ENCODE assay signal across 21 cellular contexts in the genomic region with DNA sequence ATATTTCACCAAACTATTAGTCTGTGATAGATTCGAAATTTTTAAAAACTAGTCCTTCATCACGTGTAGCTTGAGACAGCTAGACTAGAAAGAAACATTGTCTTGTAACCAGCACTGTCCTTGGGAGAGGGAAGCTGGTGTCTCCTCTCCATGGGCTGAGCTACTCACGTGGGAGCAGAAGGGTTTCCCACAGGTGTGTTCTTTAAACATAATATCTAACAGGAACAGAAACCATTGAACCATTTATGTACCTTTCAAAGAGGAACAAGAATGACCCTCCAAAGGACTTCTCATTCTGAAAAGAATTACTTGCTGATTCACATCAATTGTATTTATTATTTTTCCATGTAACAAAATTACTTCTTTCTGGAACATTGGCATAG.
DNase-seq lines count a peak whose midpoint lies in the region; ATAC-seq and TF ChIP-seq lines count a peak whose summit lies in the region.
"Had no signal": no experiment of that assay in that cellular context is flagged by ENCODE, and none has a peak within 500 bp of the region (broad histone marks: within the 10 kb centered on the region; RNA-seq: fewer than 3 reads in every experiment).

No MANE protein-coding gene starts in this region.

- H3K4me3 ChIP-seq in CD4-positive, CD25-positive, alpha-beta regulatory T cell (ENCODE audit: low read depth, low read length), result no peak overlapping the region
- no peak overlapping the region for H3K4me3 ChIP-seq in HCT116 (replicated peaks in 1 of 2; ENCODE audit: low read depth in 1 of 2, low read length in 2 of 2)
- no peak overlapping the region for H3K4me3 ChIP-seq in effector memory CD4-positive, alpha-beta T cell (ENCODE audit: insufficient read depth, low read depth, low read length, poor library complexity, severe bottlenecking)
- H3K4me3 ChIP-seq: PC-9 had no signal

- no peak overlapping the region for H3K9ac ChIP-seq in HCT116 (ENCODE audit: low read length)

- DNase-seq in CD4-positive, CD25-positive, alpha-beta regulatory T cell, result no peak
- DNase-seq in GM19238 (ENCODE audit: insufficient read length, low spot score), result peak; percentile 5
- no peak for DNase-seq in HCT116 (ENCODE audit: low read depth, low spot score)
- no peak for DNase-seq in T-helper 17 cell
- DNase-seq in NCI-H1105 (lab: John Stamatoyannopoulos, UW), result no peak
- no peak for DNase-seq in activated CD8-positive, alpha-beta memory T cell treated with anti-CD3 and anti-CD28 coated beads, Interleukin-2, amount 50 U/mL, for 48 hours
- no peak for DNase-seq in WTC11 (ENCODE audit: low spot score)
- no peak for DNase-seq in effector memory CD4-positive, alpha-beta T cell
- DNase-seq: activated CD4-positive, alpha-beta T cell treated with anti-CD3 and anti-CD28 coated beads for 1 hour; activated gamma-delta T cell; central memory CD4-positive, alpha-beta T cell; DMS153; NCI-H1417; NCI-H748 treated with DMSO at 0.1 percent for 48 hours; occipital lobe; PC-9; stimulated activated CD4-positive, alpha-beta T cell treated with anti-CD3 and anti-CD28 coated beads, Interleukin-15, amount 100 ng/mL, for 24 hours; stimulated activated naive CD4-positive, alpha-beta T cell; T-helper 9 cell had no signal

- peaks cover 60% of the 10 kb centered on the region for H3K36me3 Mint-ChIP-seq in CD4-positive, CD25-positive, alpha-beta regulatory T cell
- H3K36me3 Mint-ChIP-seq in T-helper 17 cell (ENCODE audit: low read depth), result peaks cover 11% of the 10 kb centered on the region
- H3K36me3 Mint-ChIP-seq in WTC11, result peaks cover 45% of the 10 kb centered on the region

- no peaks in the 10 kb centered on the region for H3K79me2 ChIP-seq in HCT116 (ENCODE audit: insufficient read depth, low read length)

- no peaks in the 10 kb centered on the region for H3K27me3 Mint-ChIP-seq in CD4-positive, CD25-positive, alpha-beta regulatory T cell
- H3K27me3 Mint-ChIP-seq in T-helper 17 cell (no peaks in the 10 kb centered on the region), WTC11 (ENCODE audit: low read depth) (no peaks in the 10 kb centered on the region)

- TF ChIP-seq CTCF in HCT116 (IDR thresholded peaks at IDR 0.05 in 2 of 3, conservative IDR thresholded peaks at IDR 0.05 in 1 of 3; ENCODE audit: borderline replicate concordance in 1 of 3, insufficient read depth in 1 of 3, low read depth in 2 of 3, low read length in 2 of 3), result no peak
- TF ChIP-seq CTCF in WTC11 (IDR thresholded peaks at IDR 0.05), result no peak

- H3K27ac Mint-ChIP-seq in CD4-positive, CD25-positive, alpha-beta regulatory T cell, result peak overlapping the region; percentile 23 to 70 (median 65)
- peak overlapping the region; percentile 37 for H3K27ac Mint-ChIP-seq in T-helper 17 cell
- H3K27ac Mint-ChIP-seq in WTC11, result no peak overlapping the region

- no peaks in the 10 kb centered on the region for H3K9me2 ChIP-seq in HCT116 (ENCODE audit: insufficient read depth)

- no peak for TF ChIP-seq POLR2A in HCT116 (IDR thresholded peaks at IDR 0.05; ENCODE audit: borderline replicate concordance, extremely low read depth, insufficient read depth, insufficient read length)

- no peaks in the 10 kb centered on the region for H3K9me3 Mint-ChIP-seq in CD4-positive, CD25-positive, alpha-beta regulatory T cell
- H3K9me3 Mint-ChIP-seq in WTC11, result 0 out of 2 replicates have a peak, but pooled peaks cover 2% of the 10 kb centered on the region

- no peak for ATAC-seq in CD4-positive, CD25-positive, alpha-beta regulatory T cell (ENCODE audit: low read depth in 2 of 2)
- ATAC-seq in HCT116 (no peak), T-helper 17 cell (no peak), WTC11 (no peak)
- ATAC-seq: esophagus mucosa had no signal

- no peaks in the 10 kb centered on the region for H4K20me1 ChIP-seq in HCT116 (ENCODE audit: insufficient read depth)

- no peaks in the 10 kb centered on the region for H3K9me3 ChIP-seq in CD4-positive, CD25-positive, alpha-beta regulatory T cell (ENCODE audit: control insufficient read depth in 2 of 2, low read length in 2 of 2)
- H3K9me3 ChIP-seq in HCT116 (ENCODE audit: control insufficient read depth in 1 of 2, insufficient read depth in 1 of 2, low read depth in 1 of 2, low read length in 2 of 2) (no peaks in the 10 kb centered on the region), T-helper 17 cell (ENCODE audit: control insufficient read depth, low read length, poor library complexity, severe bottlenecking) (no peaks in the 10 kb centered on the region)
- H3K9me3 ChIP-seq in effector memory CD4-positive, alpha-beta T cell (ENCODE audit: control insufficient read depth, low read length), result no peaks in the 10 kb centered on the region

- POLR2A ChIA-PET in HCT116 (lab: Charles Lee), result no interaction called here
- POLR2A ChIA-PET in WTC11 (lab: Charles Lee), result no interaction called here

- no peaks in the 10 kb centered on the region for H3K4me1 ChIP-seq in CD4-positive, CD25-positive, alpha-beta regulatory T cell (ENCODE audit: control insufficient read depth, insufficient read depth, low read length, poor library complexity, severe bottlenecking)
- H3K4me1 ChIP-seq in HCT116 (ENCODE audit: control insufficient read depth in 1 of 2, insufficient read depth in 2 of 2, low read length in 2 of 2), result no peaks in the 10 kb centered on the region
- H3K4me1 ChIP-seq in effector memory CD4-positive, alpha-beta T cell (ENCODE audit: control insufficient read depth, insufficient read depth, low read length, poor library complexity, severe bottlenecking), result no peaks in the 10 kb centered on the region

- intact Hi-C loops in HCT116 (cut with micrococcal nuclease), result no loop called here

- H3K4me3 Mint-ChIP-seq in CD4-positive, CD25-positive, alpha-beta regulatory T cell, result no peak overlapping the region
- H3K4me3 Mint-ChIP-seq in T-helper 17 cell, result no peak overlapping the region
- H3K4me3 Mint-ChIP-seq in WTC11, result no peak overlapping the region

- CTCF ChIA-PET in HCT116 (lab: Charles Lee), result no interaction called here
- CTCF ChIA-PET in WTC11 (lab: Charles Lee), result no interaction called here

- peaks cover 58% of the 10 kb centered on the region for H3K36me3 ChIP-seq in CD4-positive, CD25-positive, alpha-beta regulatory T cell (ENCODE audit: control insufficient read depth, insufficient read depth, low read length)
- peaks cover 2 to 15% of the 10 kb centered on the region in 2 experiments; a peak in 3 of 4 replicates for H3K36me3 ChIP-seq in HCT116 (ENCODE audit: control insufficient read depth in 1 of 2, insufficient read depth in 2 of 2, low read length in 2 of 2)
- peaks cover 36% of the 10 kb centered on the region for H3K36me3 ChIP-seq in effector memory CD4-positive, alpha-beta T cell (ENCODE audit: control insufficient read depth, insufficient read depth, low read length)

- no peaks in the 10 kb centered on the region for H3K27me3 ChIP-seq in CD4-positive, CD25-positive, alpha-beta regulatory T cell (ENCODE audit: control insufficient read depth, insufficient read depth, low read length)
- H3K27me3 ChIP-seq in HCT116 (ENCODE audit: insufficient read depth, low read length), result no peaks in the 10 kb centered on the region
- H3K27me3 ChIP-seq in effector memory CD4-positive, alpha-beta T cell (replicated peaks; ENCODE audit: control insufficient read depth, insufficient read depth, low read length, poor library complexity, severe bottlenecking), result no peaks in the 10 kb centered on the region

- RAD21 ChIA-PET in HCT116 (lab: Charles Lee; ENCODE audit: low non-redundant PET in 1 of 2, low total read pairs in 2 of 2, uncharacterized antibody in 2 of 2, unreplicated experiment in 2 of 2), result no interaction called here

- TSS peak; percentile 2 for BruUV-seq in HCT116 (replicated peaks; lab: Mats Ljungman, UMichigan)

- H3K27ac ChIP-seq in CD4-positive, CD25-positive, alpha-beta regulatory T cell (ENCODE audit: insufficient read depth, low read length, poor library complexity, severe bottlenecking), result no peak overlapping the region
- no peak overlapping the region for H3K27ac ChIP-seq in HCT116 (ENCODE audit: low read depth, low read length)
- H3K27ac ChIP-seq in effector memory CD4-positive, alpha-beta T cell (ENCODE audit: insufficient read depth, low read length, poor library complexity, severe bottlenecking), result no peak overlapping the region
- H3K27ac ChIP-seq: C4-2B, PC-9 had no signal

- no peak for TF ChIP-seq RAD21 in HCT116 (IDR thresholded peaks at IDR 0.05; ENCODE audit: low read depth)

- H3K4me1 Mint-ChIP-seq in CD4-positive, CD25-positive, alpha-beta regulatory T cell, result peaks cover 0 to 5% (median 3%) of the 10 kb centered on the region in 4 donors
- H3K4me1 Mint-ChIP-seq in T-helper 17 cell, result peaks cover 5% of the 10 kb centered on the region
- peaks cover 52% of the 10 kb centered on the region for H3K4me1 Mint-ChIP-seq in WTC11

- no peak overlapping the region for H2AFZ ChIP-seq in HCT116 (ENCODE audit: low read depth, low read length, poor library complexity, severe bottlenecking)
- H2AFZ ChIP-seq: PC-9 had no signal

- H3K4me2 ChIP-seq in HCT116 (ENCODE audit: low read length), result no peak overlapping the region
- H3K4me2 ChIP-seq: PC-9 had no signal

TF ChIP-seq in HCT116, 20 proteins besides CTCF, POLR2A, EP300 and RAD21 (continues in another document):
- TF ChIP-seq POLR2AphosphoS5 (IDR thresholded peaks at IDR 0.05; ENCODE audit: low read depth, low read length) (no peak), JUND (IDR thresholded peaks at IDR 0.05) (no peak), SP1 (IDR thresholded peaks at IDR 0.05; ENCODE audit: low read depth) (no peak), TCF7L2 (IDR thresholded peaks at IDR 0.05; ENCODE audit: borderline replicate concordance, extremely low read depth, insufficient read depth, insufficient read length) (no peak), FOSL1 (IDR thresholded peaks at IDR 0.05; ENCODE audit: low read depth) (no peak), EGR1 (IDR thresholded peaks at IDR 0.05; ENCODE audit: low read depth) (no peak), SIN3A (IDR thresholded peaks at IDR 0.05; ENCODE audit: low read depth) (no peak), SRF (IDR thresholded peaks at IDR 0.05; ENCODE audit: low read depth) (no peak), CBX3 (IDR thresholded peaks at IDR 0.05; ENCODE audit: low read depth) (no peak), EZH2phosphoT487 (IDR thresholded peaks at IDR 0.05; ENCODE audit: borderline replicate concordance) (no peak)

TF ChIP-seq in WTC11, 78 proteins besides CTCF, POLR2A, EP300 and RAD21 (continues in another document):
- TF ChIP-seq OVOL2 (CRISPR knock-in tag; IDR thresholded peaks at IDR 0.05; ENCODE audit: borderline replicate concordance) (no peak), GABPB1 (CRISPR knock-in tag; IDR thresholded peaks at IDR 0.05) (no peak), CREM (CRISPR knock-in tag; IDR thresholded peaks at IDR 0.05) (no peak), CBFB (CRISPR knock-in tag; IDR thresholded peaks at IDR 0.05; ENCODE audit: low read depth) (no peak)
- TF ChIP-seq, protein P1, sequence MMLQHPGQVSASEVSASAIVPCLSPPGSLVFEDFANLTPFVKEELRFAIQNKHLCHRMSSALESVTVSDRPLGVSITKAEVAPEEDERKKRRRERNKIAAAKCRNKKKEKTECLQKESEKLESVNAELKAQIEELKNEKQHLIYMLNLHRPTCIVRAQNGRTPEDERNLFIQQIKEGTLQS (CRISPR knock-in tag; conservative IDR thresholded peaks at IDR 0.05), result no peak
